ENCODE assay signal across 13 cellular contexts in genomic region chr13:102487330-102487729, GRCh38.
"Had no signal": no experiment of that assay in that cellular context is flagged by ENCODE, and none has a peak within 500 bp of the region (broad histone marks: within the 10 kb centered on the region; RNA-seq: fewer than 3 reads in every experiment).

No MANE protein-coding gene starts in this region.

- H3K9me3 ChIP-seq: colonic mucosa, heart right ventricle, psoas muscle, upper lobe of left lung had no signal

- H3K27me3 ChIP-seq: colonic mucosa, heart right ventricle, upper lobe of left lung had no signal

- H3K36me3 ChIP-seq: colonic mucosa, heart right ventricle, upper lobe of left lung had no signal

- H3K4me3 ChIP-seq: colonic mucosa, heart right ventricle, psoas muscle, upper lobe of left lung had no signal

- DNase-seq: activated CD4-positive, alpha-beta memory T cell treated with anti-CD3 and anti-CD28 coated beads, Interleukin-2, amount 10 ng/mL, durations not matched to agents 7 days and 5 days; aorta; colonic mucosa; heart right ventricle; mesendoderm; psoas muscle; stimulated activated CD4-positive, alpha-beta T cell treated with anti-CD3 and anti-CD28 coated beads, Interleukin-2, amount 100 ng/mL, for 48 hours; stimulated activated naive CD4-positive, alpha-beta T cell treated with Interleukin-2 at 50 U/mL for 16 hours; upper lobe of left lung had no signal

- H3K27ac ChIP-seq: colonic mucosa, heart right ventricle, psoas muscle, upper lobe of left lung had no signal

- ATAC-seq: heart right ventricle, psoas muscle had no signal

- H3K4me1 ChIP-seq: colonic mucosa, heart right ventricle, psoas muscle, upper lobe of left lung had no signal

- FAIRE-seq: bronchial epithelial cell, endothelial cell of umbilical vein, frontal cortex, keratinocyte had no signal
